ENCODE assay signal across 8 cellular contexts in the genomic region with DNA sequence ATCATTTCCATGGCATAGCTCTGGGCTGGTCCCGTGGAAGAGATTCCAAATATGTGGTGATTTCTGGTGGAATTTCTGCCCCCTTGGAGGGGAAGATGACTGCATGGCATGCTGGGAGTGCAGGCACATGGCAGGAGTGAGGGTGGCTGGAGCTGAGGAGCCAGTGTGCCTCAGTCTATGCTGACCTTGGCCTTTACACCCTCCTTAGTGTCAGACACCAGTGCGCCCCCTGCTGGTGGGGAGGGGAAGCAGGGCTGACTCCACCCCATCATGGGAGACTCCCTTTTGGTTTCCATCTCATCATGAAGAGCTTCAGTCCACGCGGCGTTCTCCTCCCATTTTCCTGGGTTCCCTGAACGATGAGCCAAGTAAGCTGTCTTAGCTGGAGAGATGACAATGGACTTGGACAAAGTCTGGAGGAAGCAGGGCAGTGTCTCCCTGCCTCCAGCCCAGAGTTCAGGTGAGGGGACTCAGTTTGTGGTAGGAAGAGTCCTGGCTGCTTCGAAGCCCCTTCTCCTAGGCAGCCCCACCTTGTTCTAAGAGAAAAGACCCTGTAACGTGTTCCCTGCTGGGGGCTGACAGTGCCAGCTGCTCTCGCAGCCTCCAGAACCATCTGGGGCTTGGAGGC. TPM values are rescaled to one million over a fixed set of nuclear protein-coding genes. Genes with fewer than 3 reads are reported as not detected.
DNase-seq lines count a peak whose midpoint lies in the region; FAIRE-seq lines count a peak whose summit lies in the region.

No MANE protein-coding gene starts in this region.

- DNase-seq in NCI-H748 (lab: John Stamatoyannopoulos, UW; ENCODE audit: unreplicated experiment) (peak; percentile 44), NCI-H748 treated with DMSO at 0.1 percent for 48 hours (lab: John Stamatoyannopoulos, UW) (no peak), M059J (ENCODE audit: low read depth) (peak; percentile 32), dermis blood vessel endothelial cell (peak; percentile 62), neuronal stem cell (ENCODE audit: low spot score) (no peak), urothelium cell line (ENCODE audit: low spot score) (peak; percentile 84), NCI-H1092 (lab: John Stamatoyannopoulos, UW) (no peak)
- peak; percentile 88 for DNase-seq in activated CD4-positive, alpha-beta T cell treated with anti-CD3 and anti-CD28 coated beads for 48 hours

- WGBS in neuronal stem cell (ENCODE audit: extremely low coverage in 2 of 2, insufficient read length in 2 of 2, insufficient replicate concordance in 1 of 2), 2 donors: no CpG with 5 or more reads among the region's 9 CpGs

- peak overlapping the region; percentile 2 for H3K23ac ChIP-seq in neuronal stem cell (ENCODE audit: low read depth, low read length, poor library complexity)

- H4K91ac ChIP-seq in neuronal stem cell (ENCODE audit: low read depth, low read length, poor library complexity): no peak overlapping the region

- no peak overlapping the region for H2BK5ac ChIP-seq in neuronal stem cell (ENCODE audit: low read length)

- no peak overlapping the region for H3K4me2 ChIP-seq in neuronal stem cell (ENCODE audit: insufficient read depth, low read length, poor library complexity, severe bottlenecking)

- peak overlapping the region in 1 of 2 donors; percentile 7 for H3K4me3 ChIP-seq in neuronal stem cell (ENCODE audit: low read length in 2 of 2)

- H2BK120ac ChIP-seq in neuronal stem cell (ENCODE audit: low read depth, low read length): no peak overlapping the region

- no peak overlapping the region for H2AFZ ChIP-seq in neuronal stem cell (ENCODE audit: low read length)

- no peaks in the 10 kb centered on the region for H3K9me3 ChIP-seq in neuronal stem cell (replicated peaks in 1 of 2; ENCODE audit: control insufficient read depth in 2 of 2, insufficient read depth in 1 of 2, low read depth in 1 of 2, low read length in 2 of 2)

- H3K27me3 ChIP-seq in neuronal stem cell (ENCODE audit: control insufficient read depth in 3 of 3, insufficient read depth in 3 of 3, low read depth in 1 of 3, low read length in 3 of 3): peaks cover 0 to 4% (median 1%) of the 10 kb centered on the region in 3 experiments

- H3K79me1 ChIP-seq in neuronal stem cell (ENCODE audit: low read depth, low read length): no peaks in the 10 kb centered on the region

- no peak overlapping the region for H3K9ac ChIP-seq in neuronal stem cell (ENCODE audit: low read depth, low read length, poor library complexity)

- no peak overlapping the region for H3K18ac ChIP-seq in neuronal stem cell (ENCODE audit: low read length)

- H3K4me1 ChIP-seq in neuronal stem cell (ENCODE audit: control insufficient read depth in 2 of 2, insufficient read depth in 1 of 2, low read depth in 1 of 2, low read length in 2 of 2): peaks cover 0 to 4% of the 10 kb centered on the region in 2 donors

- no peak overlapping the region for H2AK5ac ChIP-seq in neuronal stem cell (ENCODE audit: low read depth, low read length)

- no peak overlapping the region for H4K8ac ChIP-seq in neuronal stem cell (ENCODE audit: low read depth, low read length)

- FAIRE-seq in urothelium cell line (lab: Jason Lieb, UNC): peak; percentile 77

- no peak overlapping the region for H2BK12ac ChIP-seq in neuronal stem cell (ENCODE audit: low read length)

- no peak overlapping the region for H3K14ac ChIP-seq in neuronal stem cell (ENCODE audit: low read length)

- peaks cover 27 to 60% of the 10 kb centered on the region in 2 donors for H3K36me3 ChIP-seq in neuronal stem cell (replicated peaks in 1 of 2; ENCODE audit: control insufficient read depth in 2 of 2, insufficient read depth in 2 of 2, low read length in 2 of 2)

- no peak overlapping the region for H3K27ac ChIP-seq in neuronal stem cell (replicated peaks; ENCODE audit: low read length)

- no peak overlapping the region for H2BK15ac ChIP-seq in neuronal stem cell (ENCODE audit: low read length)

- no peak overlapping the region for H3K4ac ChIP-seq in neuronal stem cell (ENCODE audit: low read length)

RNA-seq across cellular contexts. Expression of a gene that starts 10.3 kb away (rescaled TPM):
- total RNA-seq in M059J (2014; rRNA removed; shearing (Covaris generic)): not detected in 2 replicates
- not detected in 2 replicates for total RNA-seq in dermis blood vessel endothelial cell
- 0.53 TPM for polyA plus RNA-seq in neuronal stem cell (2013, experiment 1 of 2)
- polyA plus RNA-seq in neuronal stem cell (2013, experiment 2 of 2): 0.36 TPM

RNA-seq across cellular contexts. Expression of a gene that starts 25.7 kb away (rescaled TPM):
- total RNA-seq in M059J (2014; rRNA removed; shearing (Covaris generic)): 28.6 and 30.3 TPM in 2 replicates
- 50.4 and 55.1 TPM in 2 replicates for total RNA-seq in dermis blood vessel endothelial cell
- 30.2 TPM for polyA plus RNA-seq in neuronal stem cell (2013, experiment 1 of 2)
- polyA plus RNA-seq in neuronal stem cell (2013, experiment 2 of 2): 29.8 TPM

RNA-seq across cellular contexts. Expression of a gene that starts 52.1 kb away (rescaled TPM):
- total RNA-seq in M059J (2014; rRNA removed; shearing (Covaris generic)): not detected in 2 replicates
- total RNA-seq in dermis blood vessel endothelial cell: not detected in 2 replicates
- not detected for polyA plus RNA-seq in neuronal stem cell (2013, experiment 1 of 2)
- polyA plus RNA-seq in neuronal stem cell (2013, experiment 2 of 2): not detected

Comparison
In these comparisons a context has a peak if more than half of its experiments do, and no peak if none do; other contexts are left out.
1. DNase-seq: peak in NCI-H748 (single experiment), M059J (single experiment), activated CD4-positive, alpha-beta T cell treated with anti-CD3 and anti-CD28 coated beads for 48 hours (single experiment), dermis blood vessel endothelial cell (single experiment) and urothelium cell line (single experiment); none in NCI-H748 treated with DMSO at 0.1 percent for 48 hours (single experiment), neuronal stem cell (single experiment) and NCI-H1092 (single experiment).